20 cellular contexts compared by ENCODE assay signal in the genomic region with DNA sequence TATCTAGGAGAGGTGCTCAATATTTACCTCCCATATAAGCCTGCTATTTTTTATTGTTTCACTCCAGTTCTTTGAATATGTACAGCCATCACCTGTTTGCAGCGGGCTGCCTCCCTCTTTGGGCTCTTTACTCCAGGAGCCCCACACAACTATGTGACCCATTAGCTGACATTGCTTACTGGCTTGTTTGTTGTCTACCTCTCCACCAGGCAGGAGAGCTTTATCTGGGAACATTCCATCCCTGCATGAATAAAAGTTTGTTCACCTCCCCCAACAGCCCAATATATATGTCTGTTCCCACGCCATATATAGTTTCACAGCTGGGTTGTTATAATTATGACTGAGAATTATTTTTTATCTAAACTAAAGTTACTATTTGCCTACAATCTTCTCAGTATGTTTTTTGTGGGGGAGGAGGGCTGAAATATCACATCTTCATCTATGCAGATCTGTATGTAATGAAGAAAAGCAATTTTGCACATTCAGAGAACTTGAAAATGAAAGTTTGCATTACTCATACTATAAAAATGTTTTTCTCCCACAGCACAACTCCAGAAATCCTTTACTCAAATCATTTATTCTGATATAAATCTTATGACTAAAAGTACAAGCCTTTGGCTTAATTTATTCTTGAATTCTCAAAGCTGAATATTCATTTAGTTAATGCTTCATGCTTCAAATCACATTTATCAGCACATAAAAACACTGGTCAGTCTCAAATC.
DNase-seq lines count a peak whose midpoint lies in the region; ATAC-seq and TF ChIP-seq lines count a peak whose summit lies in the region.
"Had no signal": no experiment of that assay in that cellular context is flagged by ENCODE, and none has a peak within 500 bp of the region (broad histone marks: within the 10 kb centered on the region; RNA-seq: fewer than 3 reads in every experiment).

No MANE protein-coding gene starts in this region.

- no peak overlapping the region for H3K4me3 ChIP-seq in GM23338
- no peak overlapping the region for H3K4me3 ChIP-seq in choroid plexus epithelial cell (ENCODE audit: low read depth, low read length)
- H3K4me3 ChIP-seq: coronary artery, HAP-1, upper lobe of left lung had no signal

- H3K27me3 Mint-ChIP-seq in GM23338 (ENCODE audit: insufficient read depth, low read depth, poor library complexity) = peaks cover 4% of the 10 kb centered on the region
- H3K27me3 Mint-ChIP-seq in mesothelial cell of epicardium (ENCODE audit: low read depth) = peaks cover 3% of the 10 kb centered on the region

- H3F3A ChIP-seq in GM23338 (replicated peaks; ENCODE audit: low read depth) = no peaks in the 10 kb centered on the region

- ATAC-seq in GM23338 = no peak; the same call in 2 of the 3 replicates
- no peak for ATAC-seq in HG03159 (IDR thresholded peaks at IDR 0.05; ENCODE audit: unreplicated experiment)
- ATAC-seq in HG03196 (IDR thresholded peaks at IDR 0.05; ENCODE audit: unreplicated experiment) = no peak
- ATAC-seq: stimulated activated naive CD8-positive, alpha-beta T cell treated with anti-CD3 and anti-CD28 coated beads, Interleukin-15, Interleukin-2, amounts not matched to agents 100 U/mL and 50 U/mL, for 24 hours; T-helper 17 cell had no signal

- no peaks in the 10 kb centered on the region for H4K20me1 ChIP-seq in GM23338 (replicated peaks; ENCODE audit: insufficient read depth)

- DNase-seq in GM23338 (ENCODE audit: low spot score) = peak; percentile 6
- DNase-seq in NCI-H226 = peak; percentile 45
- peak; percentile 8 for DNase-seq in choroid plexus epithelial cell (ENCODE audit: low read depth)
- DNase-seq in mesothelial cell of epicardium (ENCODE audit: low spot score in 2 of 2, unreplicated experiment in 2 of 2) = no peak
- DNase-seq in D341Med (ENCODE audit: low spot score) = no peak
- DNase-seq in stimulated activated CD4-positive, alpha-beta T cell treated with anti-CD3 and anti-CD28 coated beads, Interleukin-4, amount 100 ng/mL, for 24 hours = no peak
- DNase-seq: activated effector memory CD4-positive, alpha-beta T cell treated with Interleukin-2 at 50 U/mL for 16 hours; amniotic stem cell; C1 segment of cervical spinal cord; NCI-H1436 treated with DMSO at 0.1 percent for 48 hours; NCI-H446 treated with DMSO at 0.1 percent for 48 hours; stimulated activated CD4-positive, alpha-beta T cell treated with anti-CD3 and anti-CD28 coated beads, Interleukin-15, amount 100 ng/mL, for 24 hours; stimulated activated naive CD8-positive, alpha-beta T cell treated with anti-CD3 and anti-CD28 coated beads, Interleukin-15, Interleukin-2, amounts not matched to agents 100 U/mL and 50 U/mL, for 24 hours; T-helper 17 cell; upper lobe of left lung had no signal

- H3K9me2 ChIP-seq in GM23338 (ENCODE audit: insufficient read depth) = 0 out of 2 replicates have a peak, but pooled peaks cover 4% of the 10 kb centered on the region

- no peaks in the 10 kb centered on the region for H3K4me1 ChIP-seq in GM23338 (ENCODE audit: insufficient read depth)
- H3K4me1 ChIP-seq: HAP-1, upper lobe of left lung had no signal

- H3K27me3 ChIP-seq in GM23338 (ENCODE audit: insufficient read depth) = no peaks in the 10 kb centered on the region
- H3K27me3 ChIP-seq: upper lobe of left lung had no signal

- H3K9me3 Mint-ChIP-seq in GM23338 (no peaks in the 10 kb centered on the region), mesothelial cell of epicardium (no peaks in the 10 kb centered on the region)
- H3K9me3 Mint-ChIP-seq: memory B cell had no signal

- H3K36me3 Mint-ChIP-seq in GM23338 (ENCODE audit: low read depth) = no peaks in the 10 kb centered on the region
- H3K36me3 Mint-ChIP-seq in mesothelial cell of epicardium = no peaks in the 10 kb centered on the region
- H3K36me3 Mint-ChIP-seq: memory B cell had no signal

- H3K4me1 Mint-ChIP-seq in GM23338 = no peaks in the 10 kb centered on the region
- peaks cover 13% of the 10 kb centered on the region for H3K4me1 Mint-ChIP-seq in mesothelial cell of epicardium
- H3K4me1 Mint-ChIP-seq: memory B cell had no signal

- H3K27ac Mint-ChIP-seq in GM23338 (no peak overlapping the region), mesothelial cell of epicardium (peak overlapping the region; percentile 14)
- H3K27ac Mint-ChIP-seq: memory B cell, T-helper 17 cell had no signal

- H3K4me2 ChIP-seq in GM23338 = no peak overlapping the region

- TF ChIP-seq CTCF in GM23338 (conservative IDR thresholded peaks at IDR 0.05; ENCODE audit: low read depth in 2 of 2) = no peak
- no peak for TF ChIP-seq CTCF in choroid plexus epithelial cell (conservative IDR thresholded peaks at IDR 0.05; ENCODE audit: low read depth, low read length)
- no peak for TF ChIP-seq CTCF in mesothelial cell of epicardium (IDR thresholded peaks at IDR 0.05; ENCODE audit: unreplicated experiment)

- no peak overlapping the region for H3K27ac ChIP-seq in GM23338 (ENCODE audit: low read depth)
- H3K27ac ChIP-seq: coronary artery, upper lobe of left lung had no signal

- no peaks in the 10 kb centered on the region for H3K36me3 ChIP-seq in GM23338 (ENCODE audit: insufficient read depth)
- H3K36me3 ChIP-seq: HAP-1, upper lobe of left lung had no signal

- H3K79me2 ChIP-seq in GM23338 (replicated peaks; ENCODE audit: insufficient read depth) = no peaks in the 10 kb centered on the region

- H3K4me3 Mint-ChIP-seq in GM23338 (no peak overlapping the region), mesothelial cell of epicardium (no peak overlapping the region)
- H3K4me3 Mint-ChIP-seq: memory B cell, T-helper 17 cell had no signal

- H2AFZ ChIP-seq in GM23338 = peak overlapping the region; percentile 69; the same call in 1 of the 2 replicates

TF ChIP-seq in GM23338, 12 proteins besides CTCF, POLR2A, EP300 and RAD21 (continues in another document):
- no peak for TF ChIP-seq CREB1 (CRISPR knock-in tag; IDR thresholded peaks at IDR 0.05; ENCODE audit: low read depth)
- no peak for TF ChIP-seq EZH2phosphoT487 (IDR thresholded peaks at IDR 0.05; ENCODE audit: unreplicated experiment)
- TF ChIP-seq, protein P1, sequence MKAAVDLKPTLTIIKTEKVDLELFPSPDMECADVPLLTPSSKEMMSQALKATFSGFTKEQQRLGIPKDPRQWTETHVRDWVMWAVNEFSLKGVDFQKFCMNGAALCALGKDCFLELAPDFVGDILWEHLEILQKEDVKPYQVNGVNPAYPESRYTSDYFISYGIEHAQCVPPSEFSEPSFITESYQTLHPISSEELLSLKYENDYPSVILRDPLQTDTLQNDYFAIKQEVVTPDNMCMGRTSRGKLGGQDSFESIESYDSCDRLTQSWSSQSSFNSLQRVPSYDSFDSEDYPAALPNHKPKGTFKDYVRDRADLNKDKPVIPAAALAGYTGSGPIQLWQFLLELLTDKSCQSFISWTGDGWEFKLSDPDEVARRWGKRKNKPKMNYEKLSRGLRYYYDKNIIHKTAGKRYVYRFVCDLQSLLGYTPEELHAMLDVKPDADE (IDR thresholded peaks at IDR 0.05) = no peak
- TF ChIP-seq, protein P2, sequence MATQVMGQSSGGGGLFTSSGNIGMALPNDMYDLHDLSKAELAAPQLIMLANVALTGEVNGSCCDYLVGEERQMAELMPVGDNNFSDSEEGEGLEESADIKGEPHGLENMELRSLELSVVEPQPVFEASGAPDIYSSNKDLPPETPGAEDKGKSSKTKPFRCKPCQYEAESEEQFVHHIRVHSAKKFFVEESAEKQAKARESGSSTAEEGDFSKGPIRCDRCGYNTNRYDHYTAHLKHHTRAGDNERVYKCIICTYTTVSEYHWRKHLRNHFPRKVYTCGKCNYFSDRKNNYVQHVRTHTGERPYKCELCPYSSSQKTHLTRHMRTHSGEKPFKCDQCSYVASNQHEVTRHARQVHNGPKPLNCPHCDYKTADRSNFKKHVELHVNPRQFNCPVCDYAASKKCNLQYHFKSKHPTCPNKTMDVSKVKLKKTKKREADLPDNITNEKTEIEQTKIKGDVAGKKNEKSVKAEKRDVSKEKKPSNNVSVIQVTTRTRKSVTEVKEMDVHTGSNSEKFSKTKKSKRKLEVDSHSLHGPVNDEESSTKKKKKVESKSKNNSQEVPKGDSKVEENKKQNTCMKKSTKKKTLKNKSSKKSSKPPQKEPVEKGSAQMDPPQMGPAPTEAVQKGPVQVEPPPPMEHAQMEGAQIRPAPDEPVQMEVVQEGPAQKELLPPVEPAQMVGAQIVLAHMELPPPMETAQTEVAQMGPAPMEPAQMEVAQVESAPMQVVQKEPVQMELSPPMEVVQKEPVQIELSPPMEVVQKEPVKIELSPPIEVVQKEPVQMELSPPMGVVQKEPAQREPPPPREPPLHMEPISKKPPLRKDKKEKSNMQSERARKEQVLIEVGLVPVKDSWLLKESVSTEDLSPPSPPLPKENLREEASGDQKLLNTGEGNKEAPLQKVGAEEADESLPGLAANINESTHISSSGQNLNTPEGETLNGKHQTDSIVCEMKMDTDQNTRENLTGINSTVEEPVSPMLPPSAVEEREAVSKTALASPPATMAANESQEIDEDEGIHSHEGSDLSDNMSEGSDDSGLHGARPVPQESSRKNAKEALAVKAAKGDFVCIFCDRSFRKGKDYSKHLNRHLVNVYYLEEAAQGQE (IDR thresholded peaks at IDR 0.05; ENCODE audit: unreplicated experiment) = no peak
- TF ChIP-seq JUNB (IDR thresholded peaks at IDR 0.05; ENCODE audit: unreplicated experiment) = no peak
- TF ChIP-seq ZNF114 (CRISPR knock-in tag; IDR thresholded peaks at IDR 0.05) = no peak

Comparison
In these comparisons a context has a peak if more than half of its experiments do, and no peak if none do; other contexts are left out.
1. DNase-seq: peak in GM23338 (single experiment), NCI-H226 (single experiment) and choroid plexus epithelial cell (single experiment); none in mesothelial cell of epicardium (0 of 2), D341Med (single experiment) and stimulated activated CD4-positive, alpha-beta T cell treated with anti-CD3 and anti-CD28 coated beads, Interleukin-4, amount 100 ng/mL, for 24 hours (single experiment).